Comparison of ENCODE assay signal across 8 cellular contexts in genomic region chr12:57460457-57461325, GRCh38. TPM values are rescaled to one million over a fixed set of nuclear protein-coding genes. Genes with fewer than 3 reads are reported as not detected.
DNase-seq lines count a peak whose midpoint lies in the region; ATAC-seq and TF ChIP-seq lines count a peak whose summit lies in the region.

No MANE protein-coding gene starts in this region.

- no peaks in the 10 kb centered on the region for H3K36me3 ChIP-seq in sigmoid colon

- DNase-seq in RKO (ENCODE audit: low spot score) (peak; percentile 23), fibroblast of pulmonary artery (ENCODE audit: low read depth) (no peak), sigmoid colon (no peak), KBM-7 (no peak), SHP77 treated with DMSO at 0.1 percent for 48 hours (lab: John Stamatoyannopoulos, UW) (no peak), NCI-H1105 treated with DMSO at 0.1 percent for 48 hours (lab: John Stamatoyannopoulos, UW) (no peak)

- H3K27me3 ChIP-seq in sigmoid colon = peaks cover 0 to 14% (median 0%) of the 10 kb centered on the region in 3 donors

- in situ Hi-C loops in KBM-7 (cut with MboI; ENCODE audit: low pct_unique_long_range_greater_than_20kb, low sequenced_read_pairs) = no loop called here

- TF ChIP-seq CTCF in GM12875 (IDR thresholded peaks at IDR 0.05; ENCODE audit: borderline replicate concordance, insufficient read depth, low read depth, low read length) = no peak
- TF ChIP-seq CTCF in fibroblast of pulmonary artery (IDR thresholded peaks at IDR 0.05; ENCODE audit: low read length, missing control alignments) = no peak
- no peak for TF ChIP-seq CTCF in sigmoid colon (IDR thresholded peaks at IDR 0.05)

- TF ChIP-seq POLR2A in sigmoid colon (IDR thresholded peaks at IDR 0.05) = no peak

- TF ChIP-seq EP300 in sigmoid colon (IDR thresholded peaks at IDR 0.05) = no peak

- ATAC-seq in HG02885 (IDR thresholded peaks at IDR 0.05; ENCODE audit: poor library complexity, unreplicated experiment) = no peak

- intact Hi-C loops in sigmoid colon (cut with DNase I) = loop anchor here (2.0 kb wide), 1 partner anchor 86 kb away; the partner anchor contains the start of gene DCTN2

- peak overlapping the region; percentile 84 to 91 (median 87) for H3K27ac ChIP-seq in sigmoid colon

- H3K4me3 ChIP-seq in GM12875 (ENCODE audit: low read depth, low read length) (peak overlapping the region; percentile 29), fibroblast of pulmonary artery (replicated peaks; ENCODE audit: low read depth, low read length) (peak overlapping the region; percentile 79), sigmoid colon (peak overlapping the region; percentile 56 to 71 (median 64))

- 2 to 4% methylated on average over 27 of the region's 27 CpGs for WGBS in sigmoid colon, 2 donors

- no peaks in the 10 kb centered on the region for H3K9me3 ChIP-seq in sigmoid colon

- H3K4me1 ChIP-seq in sigmoid colon = peaks cover 8 to 38% (median 27%) of the 10 kb centered on the region in 4 donors

RNA-seq across cellular contexts. Expression of gene GLI1, which starts 1.1 kb away (rescaled TPM):
- 1 to 10 TPM in 2 of 4 donors, under 1 TPM in 1, not detected in 1; 0.71 to 3.9 (median 1.8) TPM for total RNA-seq in sigmoid colon
- polyA plus RNA-seq in sigmoid colon = 1 to 10 TPM in 1 of 3 donors, under 1 TPM in 1, not detected in 1; 0.60 to 1.5 TPM

RNA-seq across cellular contexts. Expression of gene INHBE, which starts 5.6 kb away (rescaled TPM):
- under 1 TPM in 1 of 4 donors, not detected in 3; 0.36 TPM for total RNA-seq in sigmoid colon
- polyA plus RNA-seq in sigmoid colon = under 1 TPM in 1 of 3 donors, not detected in 2; 0.09 TPM

RNA-seq across cellular contexts. Expression of gene ARHGAP9, which starts 19.0 kb away (rescaled TPM):
- total RNA-seq in sigmoid colon = 10 to 100 TPM in 1 of 4 donors, 1 to 10 TPM in 3; 4.3 to 16.3 (median 6.8) TPM
- polyA plus RNA-seq in sigmoid colon = 10 to 100 TPM in 1 of 3 donors, 1 to 10 TPM in 2; 4.9 to 54.7 (median 6.6) TPM

RNA-seq across cellular contexts. Expression of gene INHBC, which starts 26.1 kb away (rescaled TPM):
- total RNA-seq in sigmoid colon = not detected
- not detected for polyA plus RNA-seq in sigmoid colon

RNA-seq across cellular contexts. Expression of gene MARS1, which starts 27.2 kb away (rescaled TPM):
- 10 to 100 TPM; 46.6 to 56.3 (median 53.2) TPM for total RNA-seq in sigmoid colon
- polyA plus RNA-seq in sigmoid colon = 10 to 100 TPM; 22.9 to 86.2 (median 25.8) TPM

Comparison
In these comparisons a context has a peak if more than half of its experiments do, and no peak if none do; other contexts are left out.
1. H3K4me3 ChIP-seq: peak in every context shown above with its lines; median percentile 79 in fibroblast of pulmonary artery; 64 in sigmoid colon; 29 in GM12875.